ENCODE assay signal across 32 cellular contexts in the genomic region with DNA sequence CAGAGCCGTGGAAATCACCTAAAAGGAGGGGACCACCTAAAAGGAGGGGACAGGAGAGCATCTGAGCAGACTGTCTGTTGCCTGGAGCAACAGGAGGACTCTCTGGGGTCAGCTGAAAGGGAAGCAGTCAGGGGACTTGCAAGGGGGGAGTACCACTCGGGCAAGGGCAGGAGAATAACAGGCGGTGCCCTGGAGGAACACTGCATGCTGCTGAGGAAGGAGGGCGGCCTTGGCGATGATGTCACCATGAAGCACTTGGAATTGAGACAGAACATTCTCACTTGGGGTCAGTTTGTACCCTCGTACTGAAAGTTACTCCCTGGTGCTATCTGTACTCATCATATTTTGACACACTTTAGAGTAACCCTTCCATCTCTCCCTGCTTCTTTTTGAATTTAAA. TPM values are rescaled to one million over a fixed set of nuclear protein-coding genes. Genes with fewer than 3 reads are reported as not detected.
DNase-seq lines count a peak whose midpoint lies in the region; ATAC-seq and TF ChIP-seq lines count a peak whose summit lies in the region.
"Had no signal": no experiment of that assay in that cellular context is flagged by ENCODE, and none has a peak within 500 bp of the region (broad histone marks: within the 10 kb centered on the region; RNA-seq: fewer than 3 reads in every experiment).

No MANE protein-coding gene starts in this region.

- no peak overlapping the region for H3K27ac Mint-ChIP-seq in T-helper 17 cell
- H3K27ac Mint-ChIP-seq: activated CD4-positive, alpha-beta memory T cell treated with anti-CD3 and anti-CD28 coated beads, Interleukin-2, amount 10 ng/mL, durations not matched to agents 7 days and 5 days; dendritic cell treated with granulocyte-macrophage colony-stimulating factor and Interleukin-4, amounts not matched to agents 40 ng/mL and 50 ng/mL, for 4 days; T-helper 1 cell treated with Interleukin-12 subunit alpha and Interleukin-12 subunit beta and Interleukin-4 antibody, amounts not matched to agents 30 μg/mL and 1 μg/mL, for 36 hours had no signal

- no peaks in the 10 kb centered on the region for H3K36me3 ChIP-seq in HEK293 (ENCODE audit: control insufficient read depth in 2 of 2, insufficient read depth in 1 of 2, low read length in 2 of 2)
- no peaks in the 10 kb centered on the region for H3K36me3 ChIP-seq in skeletal muscle satellite cell (ENCODE audit: insufficient read depth, low read length)
- H3K36me3 ChIP-seq: left ventricle myocardium inferior, prostate gland, sigmoid colon, transverse colon had no signal

- ATAC-seq in T-helper 17 cell: no peak

- H3K4me1 Mint-ChIP-seq in T-helper 17 cell: peaks cover 8% of the 10 kb centered on the region

- TF ChIP-seq CTCF in HEK293 (tag by site-specific recombination; IDR thresholded peaks at IDR 0.05): no peak
- no peak for TF ChIP-seq CTCF in foreskin fibroblast (IDR thresholded peaks at IDR 0.05; ENCODE audit: low read depth, low read length)

- peaks cover 86% of the 10 kb centered on the region for H3K27me3 Mint-ChIP-seq in T-helper 17 cell

- CTCF ChIA-PET in HEK293 (lab: Yijun Ruan, JAX): interaction anchor here (6.5 kb wide), 1 partner anchor 478 kb away, joined by 113 read pairs; no protein-coding TSS in a partner anchor

- peak overlapping the region; percentile 53 for H3K4me3 Mint-ChIP-seq in T-helper 17 cell
- H3K4me3 Mint-ChIP-seq: activated CD4-positive, alpha-beta memory T cell treated with anti-CD3 and anti-CD28 coated beads, Interleukin-2, amount 10 ng/mL, durations not matched to agents 7 days and 5 days; central memory CD8-positive, alpha-beta T cell; dendritic cell treated with granulocyte-macrophage colony-stimulating factor and Interleukin-4, amounts not matched to agents 40 ng/mL and 50 ng/mL, for 4 days; HFFc6; naive B cell; T-helper 1 cell treated with Interleukin-12 subunit alpha and Interleukin-12 subunit beta and Interleukin-4 antibody, amounts not matched to agents 30 μg/mL and 1 μg/mL, for 36 hours had no signal

- H3K9ac ChIP-seq in skeletal muscle satellite cell (ENCODE audit: low read depth, low read length): no peak overlapping the region

- H3K27me3 ChIP-seq in skeletal muscle satellite cell (ENCODE audit: control insufficient read depth, insufficient read depth, low read length): peaks cover 7% of the 10 kb centered on the region

- DNase-seq in T-helper 17 cell (no peak), foreskin fibroblast (peak; percentile 47 to 77), NOMO-1 treated with dmso at 0.1 percent for 144 hours (lab: John Stamatoyannopoulos, UW; ENCODE audit: unreplicated experiment) (no peak), epidermal melanocyte (ENCODE audit: insufficient read length, low spot score) (no peak), dermis blood vessel endothelial cell (no peak)
- DNase-seq: activated CD4-positive, alpha-beta memory T cell treated with anti-CD3 and anti-CD28 coated beads, Interleukin-2, amount 10 ng/mL, durations not matched to agents 7 days and 5 days; activated CD8-positive, alpha-beta memory T cell treated with anti-CD3 and anti-CD28 coated beads, Interleukin-2, amount 50 U/mL, for 4 hours; activated naive CD4-positive, alpha-beta T cell treated with Interleukin-2 at 50 U/mL for 16 hours; C1 segment of cervical spinal cord; COR-L47; DMS53; glutamatergic neuron; HFFc6; left ventricle myocardium inferior; naive B cell; NCI-H1092 treated with DMSO at 0.1 percent for 48 hours; NCI-H187; NCI-H82; RPMI8226; sigmoid colon; stimulated activated CD4-positive, alpha-beta T cell treated with anti-CD3 and anti-CD28 coated beads, Interleukin-4, amount 100 ng/mL, for 4 hours; transverse colon had no signal

- H3K9me3 ChIP-seq in HEK293 (ENCODE audit: control insufficient read depth, insufficient read depth, low read depth, low read length) (no peaks in the 10 kb centered on the region), T-helper 17 cell (ENCODE audit: control insufficient read depth, low read length, poor library complexity, severe bottlenecking) (no peaks in the 10 kb centered on the region), skeletal muscle satellite cell (replicated peaks; ENCODE audit: low read length) (no peaks in the 10 kb centered on the region)
- H3K9me3 ChIP-seq: left ventricle myocardium inferior, prostate gland, sigmoid colon, transverse colon had no signal

- POLR2A ChIA-PET in HEK293 (lab: Yijun Ruan, JAX): no interaction called here

- H3K4me3 ChIP-seq in HEK293 (ENCODE audit: low read depth, low read length): no peak overlapping the region
- no peak overlapping the region for H3K4me3 ChIP-seq in foreskin fibroblast (ENCODE audit: low read depth in 1 of 2, low read length in 2 of 2)
- H3K4me3 ChIP-seq in skeletal muscle satellite cell (ENCODE audit: low read length): no peak overlapping the region
- H3K4me3 ChIP-seq: left ventricle myocardium inferior, prostate gland, sigmoid colon, SK-N-MC, transverse colon had no signal

- H3K27ac ChIP-seq in HEK293 (ENCODE audit: extremely low read depth, low read depth, low read length): no peak overlapping the region
- H3K27ac ChIP-seq: left ventricle myocardium inferior, prostate gland, sigmoid colon, SK-N-MC, transverse colon had no signal

- no peaks in the 10 kb centered on the region for H3K36me3 Mint-ChIP-seq in T-helper 17 cell (ENCODE audit: low read depth)
- H3K36me3 Mint-ChIP-seq: naive B cell had no signal

- peak overlapping the region; percentile 57 for H3K4me2 ChIP-seq in skeletal muscle satellite cell (ENCODE audit: low read length)

- H3K4me1 ChIP-seq in HEK293 (ENCODE audit: control insufficient read depth, insufficient read depth, low read length): peaks cover 3% of the 10 kb centered on the region; the same call in 1 of the 2 replicates
- peaks cover 40% of the 10 kb centered on the region for H3K4me1 ChIP-seq in skeletal muscle satellite cell (ENCODE audit: control insufficient read depth, insufficient read depth, low read length)

TF ChIP-seq in HEK293, 187 proteins besides CTCF, POLR2A, EP300 and RAD21:
- TF ChIP-seq HOXA7 (CRISPR knock-in tag; IDR thresholded peaks at IDR 0.05; ENCODE audit: borderline replicate concordance) (no peak), OVOL3 (tag by site-specific recombination; IDR thresholded peaks at IDR 0.05) (no peak), SCRT2 (tag by site-specific recombination; IDR thresholded peaks at IDR 0.05) (peak; percentile 25; the same call in 1 of the 2 replicates), ZFP3 (tag by site-specific recombination; IDR thresholded peaks at IDR 0.05; ENCODE audit: low read depth) (no peak)
- TF ChIP-seq, protein P1, sequence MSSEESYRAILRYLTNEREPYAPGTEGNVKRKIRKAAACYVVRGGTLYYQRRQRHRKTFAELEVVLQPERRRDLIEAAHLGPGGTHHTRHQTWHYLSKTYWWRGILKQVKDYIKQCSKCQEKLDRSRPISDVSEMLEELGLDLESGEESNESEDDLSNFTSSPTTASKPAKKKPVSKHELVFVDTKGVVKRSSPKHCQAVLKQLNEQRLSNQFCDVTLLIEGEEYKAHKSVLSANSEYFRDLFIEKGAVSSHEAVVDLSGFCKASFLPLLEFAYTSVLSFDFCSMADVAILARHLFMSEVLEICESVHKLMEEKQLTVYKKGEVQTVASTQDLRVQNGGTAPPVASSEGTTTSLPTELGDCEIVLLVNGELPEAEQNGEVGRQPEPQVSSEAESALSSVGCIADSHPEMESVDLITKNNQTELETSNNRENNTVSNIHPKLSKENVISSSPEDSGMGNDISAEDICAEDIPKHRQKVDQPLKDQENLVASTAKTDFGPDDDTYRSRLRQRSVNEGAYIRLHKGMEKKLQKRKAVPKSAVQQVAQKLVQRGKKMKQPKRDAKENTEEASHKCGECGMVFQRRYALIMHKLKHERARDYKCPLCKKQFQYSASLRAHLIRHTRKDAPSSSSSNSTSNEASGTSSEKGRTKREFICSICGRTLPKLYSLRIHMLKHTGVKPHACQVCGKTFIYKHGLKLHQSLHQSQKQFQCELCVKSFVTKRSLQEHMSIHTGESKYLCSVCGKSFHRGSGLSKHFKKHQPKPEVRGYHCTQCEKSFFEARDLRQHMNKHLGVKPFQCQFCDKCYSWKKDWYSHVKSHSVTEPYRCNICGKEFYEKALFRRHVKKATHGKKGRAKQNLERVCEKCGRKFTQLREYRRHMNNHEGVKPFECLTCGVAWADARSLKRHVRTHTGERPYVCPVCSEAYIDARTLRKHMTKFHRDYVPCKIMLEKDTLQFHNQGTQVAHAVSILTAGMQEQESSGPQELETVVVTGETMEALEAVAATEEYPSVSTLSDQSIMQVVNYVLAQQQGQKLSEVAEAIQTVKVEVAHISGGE (tag by site-specific recombination; conservative IDR thresholded peaks at IDR 0.05; ENCODE audit: low read depth): no peak
- TF ChIP-seq, protein P2, sequence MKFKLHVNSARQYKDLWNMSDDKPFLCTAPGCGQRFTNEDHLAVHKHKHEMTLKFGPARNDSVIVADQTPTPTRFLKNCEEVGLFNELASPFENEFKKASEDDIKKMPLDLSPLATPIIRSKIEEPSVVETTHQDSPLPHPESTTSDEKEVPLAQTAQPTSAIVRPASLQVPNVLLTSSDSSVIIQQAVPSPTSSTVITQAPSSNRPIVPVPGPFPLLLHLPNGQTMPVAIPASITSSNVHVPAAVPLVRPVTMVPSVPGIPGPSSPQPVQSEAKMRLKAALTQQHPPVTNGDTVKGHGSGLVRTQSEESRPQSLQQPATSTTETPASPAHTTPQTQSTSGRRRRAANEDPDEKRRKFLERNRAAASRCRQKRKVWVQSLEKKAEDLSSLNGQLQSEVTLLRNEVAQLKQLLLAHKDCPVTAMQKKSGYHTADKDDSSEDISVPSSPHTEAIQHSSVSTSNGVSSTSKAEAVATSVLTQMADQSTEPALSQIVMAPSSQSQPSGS (tag by site-specific recombination; IDR thresholded peaks at IDR 0.05; ENCODE audit: low read depth): 0 out of 2 replicates have a peak, but pooled peaks have one; percentile 4
TF ChIP-seq in HEK293: peak in this region for 2.

RNA-seq across cellular contexts. Expression of gene SIX3, which starts 18.4 kb away (rescaled TPM):
- total RNA-seq in T-helper 17 cell (not detected), dermis blood vessel endothelial cell (not detected in 2 replicates)
- total RNA-seq in skeletal muscle satellite cell (2012; rRNA removed): 1.1 and 2.3 TPM in 2 replicates
- total RNA-seq: HFFc6, HT-29, left ventricle myocardium inferior, M059J, mesenteric fat pad, prostate gland, sigmoid colon, transverse colon had no signal

RNA-seq across cellular contexts. Expression of gene SIX2, which starts 49.4 kb away (rescaled TPM):
- total RNA-seq in T-helper 17 cell (not detected), dermis blood vessel endothelial cell (0.09 TPM in 1 of 2 replicates, not detected in the other)
- total RNA-seq in skeletal muscle satellite cell (2012; rRNA removed): 9.6 and 13.5 TPM in 2 replicates
- total RNA-seq: activated CD4-positive, alpha-beta memory T cell treated with anti-CD3 and anti-CD28 coated beads, Interleukin-2, amount 10 ng/mL, durations not matched to agents 7 days and 5 days; HFFc6; HT-29 had no signal

Comparison
In these comparisons a context has a peak if more than half of its experiments do, and no peak if none do; other contexts are left out.
1. DNase-seq: peak in foreskin fibroblast (2 of 2); none in T-helper 17 cell (0 of 3), NOMO-1 treated with dmso at 0.1 percent for 144 hours (single experiment), epidermal melanocyte (single experiment) and dermis blood vessel endothelial cell (single experiment).